ENCODE assay signal across 26 cellular contexts in genomic region chr16:85633888-85634287, GRCh38. TPM values are rescaled to one million over a fixed set of nuclear protein-coding genes. Genes with fewer than 3 reads are reported as not detected.
A peak's percentile ranks its signal among the peaks of the same experiment; 100 is the strongest.
DNase-seq lines count a peak whose midpoint lies in the region; ATAC-seq, FAIRE-seq and TF ChIP-seq lines count a peak whose summit lies in the region.
"Had no signal": no experiment of that assay in that cellular context is flagged by ENCODE, and none has a peak within 500 bp of the region (broad histone marks: within the 10 kb centered on the region; RNA-seq: fewer than 3 reads in every experiment).

No MANE protein-coding gene starts in this region.

- intact Hi-C loops in K562 (cut with micrococcal nuclease), result no loop called here

- no peak for DNase-seq in activated naive CD8-positive, alpha-beta T cell treated with anti-CD3 and anti-CD28 coated beads, Interleukin-2, amount 50 U/mL, for 24 hours
- no peak for DNase-seq in activated naive CD8-positive, alpha-beta T cell treated with anti-CD3 and anti-CD28 coated beads for 36 hours
- DNase-seq in K562 (ENCODE audit: extremely low read depth in 1 of 4, low spot score in 3 of 4) (no peak), endodermal cell (no peak), type B pancreatic cell (ENCODE audit: extremely low spot score, unreplicated experiment) (no peak), GM23248 (no peak)
- no peak for DNase-seq in activated CD8-positive, alpha-beta memory T cell treated with anti-CD3 and anti-CD28 coated beads, Interleukin-2, amount 50 U/mL, for 4 hours
- DNase-seq: 8988T; ACHN; AML-193; BE2C; CD4-positive, alpha-beta T cell; CD8-positive, alpha-beta memory T cell; DMS 273 treated with DMSO at 0.1 percent for 48 hours; DMS79; EL; GDM1; H9 had no signal

- no peak for TF ChIP-seq EP300 in K562 (IDR thresholded peaks at IDR 0.05; ENCODE audit: low read length)

- peaks cover 5% of the 10 kb centered on the region; the same call in 1 of the 2 replicates for H3K9me3 ChIP-seq in K562 (replicated peaks; ENCODE audit: control insufficient read depth, insufficient read depth, low read depth, low read length)
- peaks cover 11% of the 10 kb centered on the region for H3K9me3 ChIP-seq in endodermal cell (ENCODE audit: control insufficient read depth, low read length)
- no peaks in the 10 kb centered on the region for H3K9me3 ChIP-seq in GM23248 (ENCODE audit: low read depth)
- H3K9me3 ChIP-seq: A549 had no signal

- H2AFZ ChIP-seq in K562 (ENCODE audit: low read depth, low read length) (no peak overlapping the region), GM23248 (no peak overlapping the region)
- H2AFZ ChIP-seq: GM23338 had no signal

- H3K36me3 Mint-ChIP-seq in activated naive CD8-positive, alpha-beta T cell treated with anti-CD3 and anti-CD28 coated beads, Interleukin-2, amount 50 U/mL, for 24 hours (ENCODE audit: low read depth), result peaks cover 5% of the 10 kb centered on the region
- H3K36me3 Mint-ChIP-seq in activated naive CD8-positive, alpha-beta T cell treated with anti-CD3 and anti-CD28 coated beads for 36 hours, result peaks cover 10% of the 10 kb centered on the region
- peaks cover 20% of the 10 kb centered on the region for H3K36me3 Mint-ChIP-seq in endodermal cell (ENCODE audit: low read depth)
- H3K36me3 Mint-ChIP-seq in type B pancreatic cell, result peaks cover 6% of the 10 kb centered on the region

- TF ChIP-seq POLR2A in K562 (conservative IDR thresholded peaks at IDR 0.05), result no peak

- CTCF ChIA-PET in K562 (lab: Yijun Ruan, JAX; ENCODE audit: low intra/inter-chr PET ratio), result no interaction called here

- no peaks in the 10 kb centered on the region for H3F3A ChIP-seq in GM23248 (ENCODE audit: insufficient read depth)

- H3K9ac ChIP-seq in K562 (ENCODE audit: insufficient read depth in 1 of 2, low read depth in 2 of 2, low read length in 2 of 2) (no peak overlapping the region; a peak in 1 of 4 replicates), endodermal cell (ENCODE audit: extremely low read depth, low read length, poor library complexity, severe bottlenecking) (no peak overlapping the region), GM23248 (no peak overlapping the region)

- no peak overlapping the region for H3K4me3 Mint-ChIP-seq in activated naive CD8-positive, alpha-beta T cell treated with anti-CD3 and anti-CD28 coated beads, Interleukin-2, amount 50 U/mL, for 24 hours
- H3K4me3 Mint-ChIP-seq in activated naive CD8-positive, alpha-beta T cell treated with anti-CD3 and anti-CD28 coated beads for 36 hours, result no peak overlapping the region
- H3K4me3 Mint-ChIP-seq in endodermal cell, result no peak overlapping the region
- no peak overlapping the region for H3K4me3 Mint-ChIP-seq in type B pancreatic cell
- H3K4me3 Mint-ChIP-seq: CD14-positive monocyte; CD4-positive, alpha-beta T cell; GM23338; H9 had no signal

- H3K27me3 ChIP-seq in K562 (ENCODE audit: control insufficient read depth in 2 of 2, insufficient read depth in 2 of 2, low read length in 2 of 2) (no peaks in the 10 kb centered on the region), endodermal cell (ENCODE audit: control insufficient read depth, insufficient read depth, low read length, poor library complexity, severe bottlenecking) (no peaks in the 10 kb centered on the region), GM23248 (replicated peaks; ENCODE audit: insufficient read depth) (no peaks in the 10 kb centered on the region)
- H3K27me3 ChIP-seq: BE2C; BLaER1 treated with 17β-estradiol and CSF1 and Interleukin-3, amounts not matched to agents 10 nM and 100 nM had no signal

- no peaks in the 10 kb centered on the region for H3K4me1 Mint-ChIP-seq in activated naive CD8-positive, alpha-beta T cell treated with anti-CD3 and anti-CD28 coated beads, Interleukin-2, amount 50 U/mL, for 24 hours
- peaks cover 6% of the 10 kb centered on the region for H3K4me1 Mint-ChIP-seq in activated naive CD8-positive, alpha-beta T cell treated with anti-CD3 and anti-CD28 coated beads for 36 hours
- H3K4me1 Mint-ChIP-seq in endodermal cell, result no peaks in the 10 kb centered on the region
- H3K4me1 Mint-ChIP-seq in type B pancreatic cell (ENCODE audit: unreplicated experiment), result peaks cover 5% of the 10 kb centered on the region
- H3K4me1 Mint-ChIP-seq: CD14-positive monocyte had no signal

- H4K20me1 ChIP-seq in K562 (replicated peaks; ENCODE audit: control insufficient read depth, insufficient read depth, low read length) (peaks cover 92% of the 10 kb centered on the region), GM23248 (ENCODE audit: insufficient read depth) (no peaks in the 10 kb centered on the region; the same call in 1 of the 2 replicates)

- H3K36me3 ChIP-seq in K562 (ENCODE audit: control insufficient read depth, insufficient read depth, low read length), result peaks cover 97% of the 10 kb centered on the region; the same call in 2 of the 3 replicates
- H3K36me3 ChIP-seq in endodermal cell (ENCODE audit: control insufficient read depth, insufficient read depth, low read length), result peaks cover 23% of the 10 kb centered on the region
- H3K36me3 ChIP-seq in GM23248 (ENCODE audit: low read depth), result no peaks in the 10 kb centered on the region

- no peaks in the 10 kb centered on the region for H3K9me2 ChIP-seq in GM23248 (ENCODE audit: insufficient read depth)

- H3K4me3 ChIP-seq in K562 (no peak overlapping the region), endodermal cell (ENCODE audit: low read length) (no peak overlapping the region), GM23248 (no peak overlapping the region)
- H3K4me3 ChIP-seq: A549; BLaER1 treated with 17β-estradiol and CSF1 and Interleukin-3, amounts not matched to agents 10 nM and 100 nM; GM12878; GM23338 had no signal

- TF ChIP-seq RAD21 in K562 (CRISPR knock-in tag; conservative IDR thresholded peaks at IDR 0.05 in 1 of 2, IDR thresholded peaks at IDR 0.05 in 1 of 2), result no peak

- H3K9me1 ChIP-seq in K562 (ENCODE audit: control insufficient read depth, insufficient read depth, low read length), result peaks cover 16% of the 10 kb centered on the region

- H3K4me1 ChIP-seq in K562 (replicated peaks in 1 of 2; ENCODE audit: control insufficient read depth in 2 of 2, insufficient read depth in 2 of 2, low read length in 2 of 2), result peaks cover 0 to 80% of the 10 kb centered on the region in 2 experiments; a peak in 2 of 5 replicates
- H3K4me1 ChIP-seq in endodermal cell (ENCODE audit: control insufficient read depth, insufficient read depth, low read length), result no peaks in the 10 kb centered on the region
- no peaks in the 10 kb centered on the region for H3K4me1 ChIP-seq in GM23248 (ENCODE audit: insufficient read depth)

- WGBS in K562 (ENCODE audit: insufficient coverage, low coverage, missing lambda C conversion rate), result 93% methylated on average over 21 of the region's 35 CpGs
- 94 to 98% methylated on average over 11 to 35 of the region's 35 CpGs for WGBS in endodermal cell (ENCODE audit: insufficient coverage in 1 of 2, insufficient read length in 1 of 2), 2 experiments
- 97 to 99% methylated on average over 19 to 35 of the region's 35 CpGs for WGBS in GM23248 (ENCODE audit: low coverage in 1 of 2, low lambda C conversion rate in 2 of 2, missing lambda C conversion rate in 2 of 2), 2 experiments

- in situ Hi-C loops in K562 (cut with MboI), result no loop called here
- in situ Hi-C loops in GM23248 (cut with MboI), result no loop called here

- peak overlapping the region; percentile 35 for H3K27ac Mint-ChIP-seq in activated naive CD8-positive, alpha-beta T cell treated with anti-CD3 and anti-CD28 coated beads, Interleukin-2, amount 50 U/mL, for 24 hours
- H3K27ac Mint-ChIP-seq in activated naive CD8-positive, alpha-beta T cell treated with anti-CD3 and anti-CD28 coated beads for 36 hours, result no peak overlapping the region
- H3K27ac Mint-ChIP-seq in endodermal cell, result peak overlapping the region; percentile 64
- H3K27ac Mint-ChIP-seq in type B pancreatic cell, result no peak overlapping the region
- H3K27ac Mint-ChIP-seq: CD4-positive, alpha-beta T cell; GM23338 had no signal

- FAIRE-seq in K562 (lab: Jason Lieb, UNC), result no peak
- FAIRE-seq: A549, D721Med, GM12878, GM19239 had no signal

- H3K27ac ChIP-seq in K562 (ENCODE audit: extremely low read depth, low read depth, low read length), result no peak overlapping the region
- H3K27ac ChIP-seq in endodermal cell (ENCODE audit: low read depth, low read length), result no peak overlapping the region
- no peak overlapping the region for H3K27ac ChIP-seq in GM23248
- H3K27ac ChIP-seq: A549; BLaER1 treated with 17β-estradiol and CSF1 and Interleukin-3, amounts not matched to agents 10 nM and 100 nM had no signal

- H3K27me3 Mint-ChIP-seq in activated naive CD8-positive, alpha-beta T cell treated with anti-CD3 and anti-CD28 coated beads, Interleukin-2, amount 50 U/mL, for 24 hours, result no peaks in the 10 kb centered on the region
- H3K27me3 Mint-ChIP-seq in activated naive CD8-positive, alpha-beta T cell treated with anti-CD3 and anti-CD28 coated beads for 36 hours, result no peaks in the 10 kb centered on the region
- H3K27me3 Mint-ChIP-seq in endodermal cell (ENCODE audit: insufficient read depth), result no peaks in the 10 kb centered on the region
- no peaks in the 10 kb centered on the region for H3K27me3 Mint-ChIP-seq in type B pancreatic cell
- H3K27me3 Mint-ChIP-seq: CD4-positive, alpha-beta T cell; CD8-positive, alpha-beta memory T cell had no signal

- H3K4me2 ChIP-seq in K562 (ENCODE audit: insufficient read depth, low read length) (no peak overlapping the region), GM23248 (ENCODE audit: unreplicated experiment) (no peak overlapping the region)
- H3K4me2 ChIP-seq: A549; BLaER1 treated with 17β-estradiol and CSF1 and Interleukin-3, amounts not matched to agents 10 nM and 100 nM; GM23338 had no signal

- H3K79me2 ChIP-seq in K562 (ENCODE audit: control insufficient read depth, insufficient read depth, low read length) (peaks cover 99% of the 10 kb centered on the region), GM23248 (ENCODE audit: insufficient read depth) (peaks cover 95% of the 10 kb centered on the region)

- POLR2A ChIA-PET in K562 (lab: Yijun Ruan, JAX), result interaction anchor here (0.7 to 1.0 kb wide), 2 partner anchors 11 to 17 kb away, joined by 3 read pairs; no protein-coding TSS in a partner anchor

- ATAC-seq in activated naive CD8-positive, alpha-beta T cell treated with anti-CD3 and anti-CD28 coated beads, Interleukin-2, amount 50 U/mL, for 24 hours, result no peak
- ATAC-seq in K562, result no peak
- ATAC-seq: A549, GM12878, GM23338, HCT116 had no signal

- H3K9me3 Mint-ChIP-seq in activated naive CD8-positive, alpha-beta T cell treated with anti-CD3 and anti-CD28 coated beads, Interleukin-2, amount 50 U/mL, for 24 hours, result peaks cover 4% of the 10 kb centered on the region
- H3K9me3 Mint-ChIP-seq in activated naive CD8-positive, alpha-beta T cell treated with anti-CD3 and anti-CD28 coated beads for 36 hours, result peaks cover 7% of the 10 kb centered on the region
- H3K9me3 Mint-ChIP-seq in endodermal cell (peaks cover 11% of the 10 kb centered on the region), type B pancreatic cell (no peaks in the 10 kb centered on the region)
- H3K9me3 Mint-ChIP-seq: CD4-positive, alpha-beta T cell had no signal

- BruUV-seq in K562 (replicated peaks; lab: Mats Ljungman, UMichigan), result no TSS peak

- no peak for TF ChIP-seq CTCF in K562 (IDR thresholded peaks at IDR 0.05 in 2 of 3, conservative IDR thresholded peaks at IDR 0.05 in 1 of 3; ENCODE audit: insufficient read depth in 2 of 3, low read depth in 1 of 3, low read length in 3 of 3)
- TF ChIP-seq CTCF in endodermal cell (conservative IDR thresholded peaks at IDR 0.05), result no peak
- no peak for TF ChIP-seq CTCF in type B pancreatic cell (conservative IDR thresholded peaks at IDR 0.05)

RNA-seq across cellular contexts. Expression of gene GSE1, which starts 20.8 kb away (rescaled TPM):
- 10 to 100 TPM; 25.1 to 27.6 TPM for total RNA-seq in activated naive CD8-positive, alpha-beta T cell treated with anti-CD3 and anti-CD28 coated beads for 36 hours
- total RNA-seq in K562 (2011; cell fraction: chromatin; rRNA removed; ENCODE audit: low replicate concordance), result 692 and 1,066 TPM in 2 replicates
- 409 and 435 TPM in 2 replicates for total RNA-seq in K562 (2011; cell fraction: nucleolus; rRNA removed)
- total RNA-seq in K562 (2011; cell fraction: nucleoplasm; rRNA removed), result 438 and 467 TPM in 2 replicates
- total RNA-seq in K562 (2014; rRNA removed) (89.1 and 104 TPM in 2 replicates), K562 (2014; rRNA removed; fragmentation: Illumina TruSeq; extraction: Trizol) (40.9 and 41.8 TPM in 2 replicates), K562 (2015; rRNA removed; fragmentation: Illumina TruSeq; extraction: Trizol) (57.9 and 60.6 TPM in 2 replicates), K562 (2021) (208 and 244 TPM in 2 replicates), endodermal cell (100 to 1,000 TPM; 108 to 128 TPM), type B pancreatic cell (ENCODE audit: low replicate concordance) (101 and 112 TPM in 2 replicates)
- polyA plus RNA-seq in K562 (2011; rRNA removed) (54.2 and 64.0 TPM in 2 replicates), K562 (2014; fragmentation: Illumina TruSeq; extraction: Trizol) (116 and 138 TPM in 2 replicates), K562 (2014; fragmentation: Nextera tagmentation; extraction: Ambion mirVana) (10 to 100 TPM; 12.2 to 15.8 TPM), K562 (2014; rRNA removed) (101 and 116 TPM in 2 replicates), GM23248 (2016; fragmentation: Nextera tagmentation; extraction: Ambion mirVana) (10.6 and 11.6 TPM in 2 replicates)
- 54.1 and 55.3 TPM in 2 replicates for polyA plus RNA-seq in K562 (2011; cell fraction: cytosol; rRNA removed)
- 210 and 277 TPM in 2 replicates for polyA plus RNA-seq in K562 (2011; cell fraction: nucleus; rRNA removed)
- 113 and 125 TPM in 2 replicates for polyA plus RNA-seq in K562 (2012)
- polyA minus RNA-seq in K562 (2011; rRNA and poly(A)+ RNA removed), result 61.1 and 68.8 TPM in 2 replicates
- polyA minus RNA-seq in K562 (2011; cell fraction: cytosol; rRNA and poly(A)+ RNA removed), result 106 and 121 TPM in 2 replicates
- polyA minus RNA-seq in K562 (2011; cell fraction: nucleus; rRNA and poly(A)+ RNA removed), result 117 and 133 TPM in 2 replicates
- polyA plus RNA-seq in endodermal cell (2013, experiment 1 of 2), result 55.0 TPM
- 54.2 TPM for polyA plus RNA-seq in endodermal cell (2013, experiment 2 of 2)
- total RNA-seq in GM23248 (2014; rRNA removed; shearing (Covaris generic)), result 35.1 and 46.3 TPM in 2 replicates

RNA-seq across cellular contexts. Expression of gene GINS2, which starts 54.9 kb away (rescaled TPM):
- 10 to 100 TPM; 71.5 to 74.1 TPM for total RNA-seq in activated naive CD8-positive, alpha-beta T cell treated with anti-CD3 and anti-CD28 coated beads for 36 hours
- total RNA-seq in K562 (2011; cell fraction: chromatin; rRNA removed; ENCODE audit: low replicate concordance), result 24.8 and 32.7 TPM in 2 replicates
- total RNA-seq in K562 (2011; cell fraction: nucleolus; rRNA removed), result 24.2 and 24.5 TPM in 2 replicates
- total RNA-seq in K562 (2011; cell fraction: nucleoplasm; rRNA removed), result 23.2 and 33.3 TPM in 2 replicates
- total RNA-seq in K562 (2014; rRNA removed) (42.0 and 44.2 TPM in 2 replicates), K562 (2014; rRNA removed; fragmentation: Illumina TruSeq; extraction: Trizol) (43.8 and 47.3 TPM in 2 replicates), K562 (2015; rRNA removed; fragmentation: Illumina TruSeq; extraction: Trizol) (39.4 and 40.4 TPM in 2 replicates), K562 (2021) (57.5 and 61.6 TPM in 2 replicates), endodermal cell (10 to 100 TPM; 32.8 to 42.3 TPM), type B pancreatic cell (ENCODE audit: low replicate concordance) (13.7 and 39.9 TPM in 2 replicates)
- polyA plus RNA-seq in K562 (2011; rRNA removed) (38.4 and 44.6 TPM in 2 replicates), K562 (2014; fragmentation: Illumina TruSeq; extraction: Trizol) (41.4 and 49.8 TPM in 2 replicates), K562 (2014; fragmentation: Nextera tagmentation; extraction: Ambion mirVana) (10 to 100 TPM; 61.3 to 76.2 TPM), K562 (2014; rRNA removed) (42.3 and 42.9 TPM in 2 replicates), GM23248 (2016; fragmentation: Nextera tagmentation; extraction: Ambion mirVana) (6.5 and 8.9 TPM in 2 replicates)
- 27.8 and 34.2 TPM in 2 replicates for polyA plus RNA-seq in K562 (2011; cell fraction: cytosol; rRNA removed)
- polyA plus RNA-seq in K562 (2011; cell fraction: nucleus; rRNA removed), result 15.7 and 20.5 TPM in 2 replicates
- 26.1 and 33.8 TPM in 2 replicates for polyA plus RNA-seq in K562 (2012)
- polyA minus RNA-seq in K562 (2011; rRNA and poly(A)+ RNA removed), result 25.6 and 28.3 TPM in 2 replicates
- polyA minus RNA-seq in K562 (2011; cell fraction: cytosol; rRNA and poly(A)+ RNA removed), result 13.6 and 17.8 TPM in 2 replicates
- 10.2 and 13.2 TPM in 2 replicates for polyA minus RNA-seq in K562 (2011; cell fraction: nucleus; rRNA and poly(A)+ RNA removed)
- polyA plus RNA-seq in endodermal cell (2013, experiment 1 of 2), result 31.2 TPM
- polyA plus RNA-seq in endodermal cell (2013, experiment 2 of 2), result 30.9 TPM
- total RNA-seq in GM23248 (2014; rRNA removed; shearing (Covaris generic)), result 3.8 and 9.9 TPM in 2 replicates

Comparison
In these comparisons a context has a peak if more than half of its experiments do, and no peak if none do; other contexts are left out.
1. H3K27ac Mint-ChIP-seq: peak in activated naive CD8-positive, alpha-beta T cell treated with anti-CD3 and anti-CD28 coated beads, Interleukin-2, amount 50 U/mL, for 24 hours (single experiment) and endodermal cell (single experiment); none in activated naive CD8-positive, alpha-beta T cell treated with anti-CD3 and anti-CD28 coated beads for 36 hours (single experiment) and type B pancreatic cell (single experiment).